1 cellular context compared by ENCODE assay signal in the genomic region with DNA sequence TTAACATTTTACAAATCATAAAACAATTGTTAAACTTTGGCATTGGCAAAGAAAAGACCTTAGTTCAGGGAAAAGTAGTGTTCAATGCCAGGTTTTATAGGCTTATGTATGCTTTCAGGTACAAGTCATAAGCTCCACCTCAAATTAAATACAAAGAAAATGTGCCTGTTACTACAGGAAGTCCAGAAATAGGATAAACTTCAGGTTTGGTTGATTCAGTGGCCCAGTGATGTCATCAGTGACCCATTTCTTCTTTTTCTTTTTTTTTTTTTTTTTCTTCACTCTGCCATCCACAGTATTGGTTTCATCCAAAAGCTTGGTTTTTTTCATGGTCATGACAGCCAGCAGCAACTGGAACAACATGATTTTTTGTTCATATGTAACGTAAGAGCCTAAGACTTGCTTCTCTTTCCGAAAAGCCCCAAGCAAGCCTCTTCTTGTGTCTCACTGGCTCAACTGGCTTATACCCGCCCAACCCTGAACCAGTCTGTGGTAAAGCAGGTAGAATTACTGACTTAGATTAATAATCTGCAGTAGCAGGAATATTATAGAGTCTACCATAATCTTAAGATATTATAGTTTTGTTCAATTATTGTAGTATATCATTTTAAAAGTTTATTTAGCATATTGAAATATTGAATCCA.
TF ChIP-seq lines count a peak whose summit lies in the region.

No MANE protein-coding gene starts in this region.

TF ChIP-seq in WTC11, 78 proteins besides CTCF, POLR2A, EP300 and RAD21 (continued from another document):
- TF ChIP-seq, protein P1, sequence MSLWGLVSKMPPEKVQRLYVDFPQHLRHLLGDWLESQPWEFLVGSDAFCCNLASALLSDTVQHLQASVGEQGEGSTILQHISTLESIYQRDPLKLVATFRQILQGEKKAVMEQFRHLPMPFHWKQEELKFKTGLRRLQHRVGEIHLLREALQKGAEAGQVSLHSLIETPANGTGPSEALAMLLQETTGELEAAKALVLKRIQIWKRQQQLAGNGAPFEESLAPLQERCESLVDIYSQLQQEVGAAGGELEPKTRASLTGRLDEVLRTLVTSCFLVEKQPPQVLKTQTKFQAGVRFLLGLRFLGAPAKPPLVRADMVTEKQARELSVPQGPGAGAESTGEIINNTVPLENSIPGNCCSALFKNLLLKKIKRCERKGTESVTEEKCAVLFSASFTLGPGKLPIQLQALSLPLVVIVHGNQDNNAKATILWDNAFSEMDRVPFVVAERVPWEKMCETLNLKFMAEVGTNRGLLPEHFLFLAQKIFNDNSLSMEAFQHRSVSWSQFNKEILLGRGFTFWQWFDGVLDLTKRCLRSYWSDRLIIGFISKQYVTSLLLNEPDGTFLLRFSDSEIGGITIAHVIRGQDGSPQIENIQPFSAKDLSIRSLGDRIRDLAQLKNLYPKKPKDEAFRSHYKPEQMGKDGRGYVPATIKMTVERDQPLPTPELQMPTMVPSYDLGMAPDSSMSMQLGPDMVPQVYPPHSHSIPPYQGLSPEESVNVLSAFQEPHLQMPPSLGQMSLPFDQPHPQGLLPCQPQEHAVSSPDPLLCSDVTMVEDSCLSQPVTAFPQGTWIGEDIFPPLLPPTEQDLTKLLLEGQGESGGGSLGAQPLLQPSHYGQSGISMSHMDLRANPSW (CRISPR knock-in tag; conservative IDR thresholded peaks at IDR 0.05; ENCODE audit: low read depth), result no peak
